In the genomic region with DNA sequence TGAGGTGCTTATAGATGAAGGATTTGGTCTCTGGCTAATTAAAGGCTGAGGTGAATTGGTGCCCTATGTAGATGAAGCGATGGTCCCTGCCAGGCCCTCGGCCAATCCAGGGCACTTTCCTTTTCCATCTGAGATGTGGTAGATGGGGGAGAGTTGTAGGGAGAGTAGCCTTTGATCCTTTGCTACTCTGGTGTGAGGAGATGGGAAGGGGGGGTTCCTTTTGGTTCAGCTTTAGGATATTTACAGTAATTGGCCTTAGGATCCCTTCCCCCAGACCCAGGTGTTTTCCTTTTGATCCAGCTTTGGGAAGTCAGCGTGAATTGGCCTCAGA, we compare ENCODE assay signal across 1 cellular context.
TF ChIP-seq lines count a peak whose summit lies in the region.

No MANE protein-coding gene starts in this region.

TF ChIP-seq in endothelial cell of umbilical vein, 7 proteins besides CTCF, POLR2A, EP300 and RAD21:
- no peak for TF ChIP-seq FOS (IDR thresholded peaks at IDR 0.05; ENCODE audit: borderline replicate concordance, insufficient read depth, low read length)
- TF ChIP-seq MYC (IDR thresholded peaks at IDR 0.05; ENCODE audit: low read depth, low read length), result no peak
- TF ChIP-seq, protein P1, sequence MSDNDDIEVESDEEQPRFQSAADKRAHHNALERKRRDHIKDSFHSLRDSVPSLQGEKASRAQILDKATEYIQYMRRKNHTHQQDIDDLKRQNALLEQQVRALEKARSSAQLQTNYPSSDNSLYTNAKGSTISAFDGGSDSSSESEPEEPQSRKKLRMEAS (IDR thresholded peaks at IDR 0.05; ENCODE audit: insufficient read depth, insufficient read length), result no peak
- no peak for TF ChIP-seq EZH2 (IDR thresholded peaks at IDR 0.05; ENCODE audit: borderline replicate concordance, low read depth, low read length, severe bottlenecking)
- TF ChIP-seq JUN (IDR thresholded peaks at IDR 0.05; ENCODE audit: borderline replicate concordance, insufficient read depth, insufficient read length, low read depth), result no peak
- no peak for TF ChIP-seq GATA2 (IDR thresholded peaks at IDR 0.05; ENCODE audit: insufficient read depth, insufficient read length, low read depth, low read length)
- TF ChIP-seq POLR2AphosphoS5 (IDR thresholded peaks at IDR 0.05; ENCODE audit: insufficient read depth, low read depth, low read length), result no peak
